Comparison of ENCODE assay signal across 8 cellular contexts in genomic region chrX:103629295-103630170, GRCh38. TPM values are rescaled to one million over a fixed set of nuclear protein-coding genes. Genes with fewer than 3 reads are reported as not detected.
DNase-seq lines count a peak whose midpoint lies in the region; ATAC-seq and TF ChIP-seq lines count a peak whose summit lies in the region.

No MANE protein-coding gene starts in this region.

- H3K4me1 ChIP-seq in foreskin keratinocyte (peaks cover 5% of the 10 kb centered on the region), uterus (no peaks in the 10 kb centered on the region)

- H3K36me3 Mint-ChIP-seq in activated CD4-positive, alpha-beta T cell treated with anti-CD3 and anti-CD28 coated beads for 36 hours (ENCODE audit: low read depth): no peaks in the 10 kb centered on the region
- peaks cover 7% of the 10 kb centered on the region for H3K36me3 Mint-ChIP-seq in nephron (ENCODE audit: low read depth)

- CTCF ChIA-PET in activated CD4-positive, alpha-beta T cell treated with anti-CD3 and anti-CD28 coated beads for 36 hours (lab: Charles Lee): interaction anchor here (0.9 kb wide), 1 partner anchor 96 kb away, joined by 4 read pairs; no protein-coding TSS in a partner anchor

- intact Hi-C loops in activated CD4-positive, alpha-beta T cell treated with anti-CD3 and anti-CD28 coated beads for 36 hours (cut with DNase I, micrococcal nuclease): loop anchor here (1.0 to 5.0 kb wide), 4 partner anchors 45 to 75 kb away; partner anchors contain the start of genes MORF4L2 (in 2 of the 2) and TCEAL4 (in 1 of the 2)
- intact Hi-C loops in uterus (cut with DNase I; ENCODE audit: low total_unique reads): loop anchor here (10.0 kb wide), 1 partner anchor 95 kb away; no protein-coding TSS in a partner anchor

- DNase-seq in activated CD4-positive, alpha-beta T cell treated with anti-CD3 and anti-CD28 coated beads for 36 hours: peak; percentile 55
- no peak for DNase-seq in activated CD4-positive, alpha-beta T cell treated with anti-CD3 and anti-CD28 coated beads, Interleukin-2, amount 50 U/mL, for 4 hours
- DNase-seq in NCI-H524 treated with DMSO at 0.1 percent for 48 hours (lab: John Stamatoyannopoulos, UW) (peak; percentile 33), foreskin keratinocyte (no peak), uterus (peak; percentile 72 to 80)
- DNase-seq in activated naive CD4-positive, alpha-beta T cell treated with Interleukin-2 at 50 U/mL for 16 hours: peak; percentile 19

- peak; percentile 47 to 61 for TF ChIP-seq POLR2A in uterus (IDR thresholded peaks at IDR 0.05)

- peak overlapping the region; percentile 53 to 55 for H3K4me3 ChIP-seq in uterus

- peak; percentile 58 for ATAC-seq in activated CD4-positive, alpha-beta T cell treated with anti-CD3 and anti-CD28 coated beads for 36 hours
- peak; percentile 33 for ATAC-seq in HG03354 (IDR thresholded peaks at IDR 0.05; ENCODE audit: poor library complexity, severe bottlenecking, unreplicated experiment)
- peak; percentile 57 for ATAC-seq in foreskin keratinocyte

- no peaks in the 10 kb centered on the region for H3K36me3 ChIP-seq in uterus

- POLR2A ChIA-PET in activated CD4-positive, alpha-beta T cell treated with anti-CD3 and anti-CD28 coated beads for 36 hours (lab: Charles Lee): interaction anchor here (0.5 kb wide), 1 partner anchor 1698 kb away, joined by 3 read pairs; the partner anchor contains the start of gene ZMAT1

- H3K27me3 ChIP-seq in foreskin keratinocyte: no peaks in the 10 kb centered on the region
- peaks cover 0 to 11% of the 10 kb centered on the region in 2 donors for H3K27me3 ChIP-seq in uterus

- no peaks in the 10 kb centered on the region for H3K27me3 Mint-ChIP-seq in activated CD4-positive, alpha-beta T cell treated with anti-CD3 and anti-CD28 coated beads for 36 hours
- H3K27me3 Mint-ChIP-seq in nephron (ENCODE audit: low read depth): no peaks in the 10 kb centered on the region

- H3K9me3 Mint-ChIP-seq in activated CD4-positive, alpha-beta T cell treated with anti-CD3 and anti-CD28 coated beads for 36 hours (ENCODE audit: low read depth): no peaks in the 10 kb centered on the region
- H3K9me3 Mint-ChIP-seq in nephron: no peaks in the 10 kb centered on the region

- peaks cover 18% of the 10 kb centered on the region for H3K4me1 Mint-ChIP-seq in activated CD4-positive, alpha-beta T cell treated with anti-CD3 and anti-CD28 coated beads for 36 hours
- H3K4me1 Mint-ChIP-seq in nephron: peaks cover 18% of the 10 kb centered on the region

- peak overlapping the region; percentile 87 for H3K27ac Mint-ChIP-seq in activated CD4-positive, alpha-beta T cell treated with anti-CD3 and anti-CD28 coated beads for 36 hours
- H3K27ac Mint-ChIP-seq in nephron: peak overlapping the region; percentile 90 to 97 (median 95)

- H3K9me3 ChIP-seq in uterus: no peaks in the 10 kb centered on the region

- peak overlapping the region; percentile 34 for H3K27ac ChIP-seq in foreskin keratinocyte
- peak overlapping the region; percentile 96 for H3K27ac ChIP-seq in uterus

- peak; percentile 63 for TF ChIP-seq CTCF in foreskin keratinocyte (conservative IDR thresholded peaks at IDR 0.05)
- TF ChIP-seq CTCF in nephron (IDR thresholded peaks at IDR 0.05; ENCODE audit: unreplicated experiment in 3 of 3): peak in 2 of 3 experiments; percentile 51 to 60
- TF ChIP-seq CTCF in uterus (IDR thresholded peaks at IDR 0.05): peak; percentile 44 to 74 (median 50)

- H3K4me3 Mint-ChIP-seq in activated CD4-positive, alpha-beta T cell treated with anti-CD3 and anti-CD28 coated beads for 36 hours: peak overlapping the region; percentile 81
- H3K4me3 Mint-ChIP-seq in nephron: peak overlapping the region; percentile 81 to 88 (median 87)

RNA-seq across cellular contexts. Expression of gene TCEAL1, which starts 0.8 kb away (rescaled TPM):
- 1 to 10 TPM; 5.9 to 8.7 TPM for total RNA-seq in activated CD4-positive, alpha-beta T cell treated with anti-CD3 and anti-CD28 coated beads for 36 hours
- total RNA-seq in foreskin keratinocyte: 12.6 and 13.4 TPM in 2 replicates
- polyA plus RNA-seq in foreskin keratinocyte: 11.6 and 13.9 TPM in 2 replicates
- total RNA-seq in uterus: 100 to 1,000 TPM in 3 of 4 donors, 10 to 100 TPM in 1; 70.0 to 362 (median 176) TPM

RNA-seq across cellular contexts. Expression of gene TCEAL3, which starts 21.8 kb away (rescaled TPM):
- total RNA-seq in activated CD4-positive, alpha-beta T cell treated with anti-CD3 and anti-CD28 coated beads for 36 hours: 1 to 10 TPM; 5.1 to 7.3 TPM
- 31.7 and 46.4 TPM in 2 replicates for total RNA-seq in foreskin keratinocyte
- polyA plus RNA-seq in foreskin keratinocyte: 60.8 and 67.7 TPM in 2 replicates
- 100 to 1,000 TPM in 1 of 4 donors, 10 to 100 TPM in 3; 13.8 to 120 (median 66.1) TPM for total RNA-seq in uterus

RNA-seq across cellular contexts. Expression of gene TCEAL4, which starts 44.2 kb away (rescaled TPM):
- 10 to 100 TPM; 17.1 to 18.5 TPM for total RNA-seq in activated CD4-positive, alpha-beta T cell treated with anti-CD3 and anti-CD28 coated beads for 36 hours
- 85.7 and 101 TPM in 2 replicates for total RNA-seq in foreskin keratinocyte
- 146 and 159 TPM in 2 replicates for polyA plus RNA-seq in foreskin keratinocyte
- total RNA-seq in uterus: 100 to 1,000 TPM in 3 of 4 donors, 10 to 100 TPM in 1; 79.8 to 380 (median 308) TPM

RNA-seq across cellular contexts. Expression of gene MORF4L2, which starts 57.0 kb away (rescaled TPM):
- 100 to 1,000 TPM; 239 to 257 TPM for total RNA-seq in activated CD4-positive, alpha-beta T cell treated with anti-CD3 and anti-CD28 coated beads for 36 hours
- total RNA-seq in foreskin keratinocyte (375 and 426 TPM in 2 replicates), uterus (100 to 1,000 TPM; 258 to 722 (median 535) TPM)
- 213 and 226 TPM in 2 replicates for polyA plus RNA-seq in foreskin keratinocyte

Comparison
In these comparisons a context has a peak if more than half of its experiments do, and no peak if none do; other contexts are left out.
1. DNase-seq: peak in activated CD4-positive, alpha-beta T cell treated with anti-CD3 and anti-CD28 coated beads for 36 hours (single experiment), NCI-H524 treated with DMSO at 0.1 percent for 48 hours (single experiment), activated naive CD4-positive, alpha-beta T cell treated with Interleukin-2 at 50 U/mL for 16 hours (single experiment) and uterus (2 of 2); none in activated CD4-positive, alpha-beta T cell treated with anti-CD3 and anti-CD28 coated beads, Interleukin-2, amount 50 U/mL, for 4 hours (0 of 2) and foreskin keratinocyte (0 of 2).
2. Peak in every context shown above with its lines, with median percentiles within 50 percentile points of each other: ATAC-seq and CTCF ChIP-seq.